16 cellular contexts compared by ENCODE assay signal in the genomic region with DNA sequence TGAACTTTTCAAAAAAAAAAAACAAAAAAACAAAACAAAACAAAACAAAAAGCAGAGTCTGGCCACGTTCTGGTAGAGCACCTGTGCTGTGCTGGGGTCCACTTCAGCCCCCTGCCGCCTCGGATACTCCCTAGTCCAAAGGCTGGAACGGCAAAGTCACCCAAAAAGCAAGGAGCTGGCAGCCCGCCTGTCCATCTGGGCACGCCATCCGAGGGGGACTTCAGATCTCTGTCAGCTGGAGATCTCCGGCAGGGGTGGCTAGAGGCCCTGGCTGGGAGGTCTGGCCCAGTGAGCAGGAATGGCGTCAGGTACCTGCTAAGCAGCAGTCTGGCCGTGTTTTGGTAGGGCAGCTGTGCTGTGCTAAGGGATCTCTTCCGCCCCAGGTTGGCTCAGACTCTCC.
DNase-seq lines count a peak whose midpoint lies in the region; ATAC-seq, FAIRE-seq and TF ChIP-seq lines count a peak whose summit lies in the region.
"Had no signal": no experiment of that assay in that cellular context is flagged by ENCODE, and none has a peak within 500 bp of the region (broad histone marks: within the 10 kb centered on the region; RNA-seq: fewer than 3 reads in every experiment).

No MANE protein-coding gene starts in this region.

- H3K27me3 ChIP-seq in HepG2 (ENCODE audit: control insufficient read depth in 1 of 2, insufficient read depth in 2 of 2, low read length in 2 of 2) = peaks cover 0 to 20% of the 10 kb centered on the region in 2 experiments; a peak in 4 of 5 replicates
- no peaks in the 10 kb centered on the region for H3K27me3 ChIP-seq in right lobe of liver
- peaks cover 23% of the 10 kb centered on the region for H3K27me3 ChIP-seq in IMR-90 (ENCODE audit: control insufficient read depth, insufficient read depth, low read length)
- H3K27me3 ChIP-seq in H1 (replicated peaks in 1 of 4; ENCODE audit: control insufficient read depth in 3 of 4, extremely low read depth in 1 of 4, insufficient read depth in 3 of 4, low read length in 3 of 4) = no peaks in the 10 kb centered on the region
- H3K27me3 ChIP-seq: BLaER1 treated with 17β-estradiol and CSF1 and Interleukin-3, amounts not matched to agents 10 nM and 100 nM had no signal

- no peak overlapping the region for H4K8ac ChIP-seq in IMR-90 (ENCODE audit: low read depth in 2 of 2, low read length in 2 of 2)
- H4K8ac ChIP-seq in H1 (ENCODE audit: extremely low read depth, insufficient read depth, low read length) = no peak overlapping the region

- H3K79me1 ChIP-seq in IMR-90 (ENCODE audit: low read depth in 1 of 2, low read length in 2 of 2) (no peaks in the 10 kb centered on the region), H1 (ENCODE audit: low read depth, low read length) (no peaks in the 10 kb centered on the region)

- no peak overlapping the region for H4K5ac ChIP-seq in IMR-90 (ENCODE audit: low read depth, low read length)
- H4K5ac ChIP-seq in H1 (ENCODE audit: insufficient read length, low read depth, low read length) = no peak overlapping the region

- intact Hi-C loops in HepG2 (cut with micrococcal nuclease; ENCODE audit: unreplicated experiment) = no loop called here
- intact Hi-C loops in right lobe of liver (cut with DNase I) = no loop called here
- intact Hi-C loops in IMR-90 (cut with micrococcal nuclease) = no loop called here

- H3K23ac ChIP-seq in IMR-90 (ENCODE audit: low read depth, low read length) (no peak overlapping the region), H1 (ENCODE audit: insufficient read length) (no peak overlapping the region)

- BruUV-seq in HepG2 (replicated peaks; lab: Mats Ljungman, UMichigan) = no TSS peak
- no TSS peak for BruUV-seq in IMR-90 (replicated peaks; lab: Mats Ljungman, UMichigan)

- 0 out of 2 replicates have a peak, but pooled peaks have one; percentile 7 for TF ChIP-seq CTCF in HepG2 (CRISPR knock-in tag; IDR thresholded peaks at IDR 0.05)
- TF ChIP-seq CTCF in right lobe of liver (IDR thresholded peaks at IDR 0.05) = no peak
- no peak for TF ChIP-seq CTCF in IMR-90 (conservative IDR thresholded peaks at IDR 0.05; ENCODE audit: low read depth, low read length)
- TF ChIP-seq CTCF in H1 (IDR thresholded peaks at IDR 0.05; ENCODE audit: control extremely low read depth in 1 of 3, insufficient read depth in 1 of 3, low read depth in 1 of 3, low read length in 3 of 3) = no peak

- no peak overlapping the region for H2BK15ac ChIP-seq in IMR-90 (ENCODE audit: low read depth, low read length)
- H2BK15ac ChIP-seq in H1 (ENCODE audit: low read length) = no peak overlapping the region

- peak; percentile 44 for ATAC-seq in HepG2
- no peak for ATAC-seq in right lobe of liver
- ATAC-seq in IMR-90 (ENCODE audit: low read depth) = no peak
- no peak for ATAC-seq in HG03280 (IDR thresholded peaks at IDR 0.05; ENCODE audit: unreplicated experiment)
- ATAC-seq: CD8-positive, alpha-beta T cell had no signal

- H3K36me3 ChIP-seq in HepG2 (replicated peaks in 1 of 2; ENCODE audit: control insufficient read depth in 1 of 2, insufficient read depth in 2 of 2, low read length in 2 of 2) (no peaks in the 10 kb centered on the region), right lobe of liver (no peaks in the 10 kb centered on the region), IMR-90 (ENCODE audit: control insufficient read depth, insufficient read depth, low read length) (no peaks in the 10 kb centered on the region), H1 (ENCODE audit: control insufficient read depth in 2 of 4, insufficient read depth in 4 of 4, low read length in 3 of 4) (no peaks in the 10 kb centered on the region)
- H3K36me3 ChIP-seq: BLaER1 treated with 17β-estradiol and CSF1 and Interleukin-3, amounts not matched to agents 10 nM and 100 nM had no signal

- H4K91ac ChIP-seq in IMR-90 (ENCODE audit: insufficient read depth, low read depth, low read length) (no peak overlapping the region), H1 (replicated peaks; ENCODE audit: insufficient read length, low read length) (peak overlapping the region; percentile 3)

- TF ChIP-seq POLR2A in HepG2 (IDR thresholded peaks at IDR 0.05; ENCODE audit: insufficient read depth in 1 of 2, low read depth in 2 of 2, low read length in 2 of 2) (no peak), right lobe of liver (IDR thresholded peaks at IDR 0.05) (no peak), IMR-90 (IDR thresholded peaks at IDR 0.05; ENCODE audit: low read depth, low read length) (no peak), H1 (IDR thresholded peaks at IDR 0.05; ENCODE audit: control extremely low read depth in 1 of 2, low read depth in 2 of 2, low read length in 2 of 2) (no peak)

- no peak for FAIRE-seq in HepG2 (lab: Jason Lieb, UNC)
- FAIRE-seq in H1 (lab: Jason Lieb, UNC) = no peak
- FAIRE-seq in RCC 7860 (lab: Jason Lieb, UNC) = no peak
- FAIRE-seq: GM12891, GM19239, H54, HTR-8/SVneo had no signal

- H3K56ac ChIP-seq in IMR-90 (ENCODE audit: extremely low read depth, insufficient read depth, low read length) = no peak overlapping the region
- no peak overlapping the region for H3K56ac ChIP-seq in H1 (replicated peaks; ENCODE audit: insufficient read length, low read depth, low read length)

- H2BK5ac ChIP-seq in IMR-90 (ENCODE audit: low read depth, low read length, poor library complexity, severe bottlenecking) (no peak overlapping the region), H1 (ENCODE audit: low read depth, low read length) (no peak overlapping the region)

- no peaks in the 10 kb centered on the region for H3K23me2 ChIP-seq in H1 (ENCODE audit: low read depth, low read length)

- DNase-seq in HepG2 (ENCODE audit: low spot score) = no peak
- no peak for DNase-seq in right lobe of liver
- DNase-seq in IMR-90 = no peak
- no peak for DNase-seq in H1 (ENCODE audit: low read depth in 1 of 2, low spot score in 2 of 2)
- no peak for DNase-seq in effector CD4-positive, alpha-beta T cell
- no peak for DNase-seq in RCC 7860 (ENCODE audit: low spot score)
- DNase-seq: Calu3; CD8-positive, alpha-beta T cell; HCEC 1CT; HFFc6 had no signal

- H4K20me1 ChIP-seq in HepG2 (ENCODE audit: insufficient read depth, low read length) = no peaks in the 10 kb centered on the region
- no peaks in the 10 kb centered on the region for H4K20me1 ChIP-seq in IMR-90 (ENCODE audit: insufficient read depth, low read length)
- H4K20me1 ChIP-seq in H1 (replicated peaks in 1 of 2; ENCODE audit: control insufficient read depth in 1 of 2, insufficient read depth in 2 of 2, low read length in 2 of 2) = no peaks in the 10 kb centered on the region
- H4K20me1 ChIP-seq: BLaER1 treated with 17β-estradiol and CSF1 and Interleukin-3, amounts not matched to agents 10 nM and 100 nM had no signal

- H3K4ac ChIP-seq in IMR-90 (ENCODE audit: low read depth, low read length) (no peak overlapping the region), H1 (replicated peaks; ENCODE audit: insufficient read length, low read depth, low read length) (no peak overlapping the region)

- H3K14ac ChIP-seq in IMR-90 (replicated peaks; ENCODE audit: low read depth, low read length) (no peak overlapping the region), H1 (ENCODE audit: insufficient read length) (no peak overlapping the region)

- TF ChIP-seq RAD21 in HepG2 (CRISPR knock-in tag; IDR thresholded peaks at IDR 0.05) (no peak), IMR-90 (IDR thresholded peaks at IDR 0.05; ENCODE audit: low read length) (no peak), H1 (IDR thresholded peaks at IDR 0.05 in 1 of 2, conservative IDR thresholded peaks at IDR 0.05 in 1 of 2; ENCODE audit: low read depth in 2 of 2, low read length in 2 of 2) (no peak)

- H2AFZ ChIP-seq in HepG2 (ENCODE audit: low read length) (no peak overlapping the region), IMR-90 (replicated peaks; ENCODE audit: low read length, poor library complexity) (peak overlapping the region; percentile 63), H1 (ENCODE audit: low read length) (no peak overlapping the region)

- H2AK9ac ChIP-seq in IMR-90 (replicated peaks; ENCODE audit: low read depth, low read length, poor library complexity) = no peak overlapping the region

- CTCF ChIA-PET in HepG2 (lab: Yijun Ruan, JAX; ENCODE audit: low intra/inter-chr PET ratio, low total read pairs) = no interaction called here
- CTCF ChIA-PET in IMR-90 (lab: Yijun Ruan, JAX) = no interaction called here
- CTCF ChIA-PET in H1 (lab: Charles Lee; ENCODE audit: partially characterized antibody) = interaction anchor here (0.7 to 1.9 kb wide), 4 partner anchors 10 to 34 kb away, joined by 3 to 24 read pairs (median 4); no protein-coding TSS in a partner anchor

- H3K4me1 ChIP-seq in HepG2 (ENCODE audit: insufficient read depth, low read length) = no peaks in the 10 kb centered on the region
- H3K4me1 ChIP-seq in right lobe of liver = no peaks in the 10 kb centered on the region
- no peaks in the 10 kb centered on the region for H3K4me1 ChIP-seq in IMR-90 (ENCODE audit: control insufficient read depth, insufficient read depth, low read length)
- no peaks in the 10 kb centered on the region; a peak in 1 of 7 replicates for H3K4me1 ChIP-seq in H1 (replicated peaks in 1 of 4; ENCODE audit: control insufficient read depth in 3 of 4, insufficient read depth in 4 of 4, low read length in 3 of 4)
- H3K4me1 ChIP-seq: BLaER1 treated with 17β-estradiol and CSF1 and Interleukin-3, amounts not matched to agents 10 nM and 100 nM had no signal

- no peak overlapping the region for H3K4me2 ChIP-seq in HepG2 (ENCODE audit: low read depth, low read length)
- H3K4me2 ChIP-seq in IMR-90 (ENCODE audit: low read depth, low read length) = no peak overlapping the region
- no peak overlapping the region for H3K4me2 ChIP-seq in H1 (ENCODE audit: insufficient read depth in 1 of 2, low read depth in 2 of 2, low read length in 2 of 2)
- H3K4me2 ChIP-seq: BLaER1 treated with 17β-estradiol and CSF1 and Interleukin-3, amounts not matched to agents 10 nM and 100 nM had no signal

- H3K79me2 ChIP-seq in HepG2 (ENCODE audit: insufficient read depth, low read length) (no peaks in the 10 kb centered on the region), H1 (ENCODE audit: control insufficient read depth in 1 of 2, insufficient read depth in 2 of 2, low read length in 2 of 2) (no peaks in the 10 kb centered on the region)

- in situ Hi-C loops in HepG2 (cut with HindIII; ENCODE audit: extremely low pct_ligation_motif_present, low pct_unique_long_range_greater_than_20kb) = no loop called here
- in situ Hi-C loops in IMR-90 (cut with MboI; ENCODE audit: low sequenced_read_pairs) = no loop called here

- H2BK120ac ChIP-seq in IMR-90 (ENCODE audit: low read depth, low read length) = no peak overlapping the region
- H2BK120ac ChIP-seq in H1 (replicated peaks; ENCODE audit: low read depth, low read length) = no peak overlapping the region

- H3K9ac ChIP-seq in HepG2 (ENCODE audit: insufficient read depth, low read depth, low read length) (no peak overlapping the region), IMR-90 (ENCODE audit: low read depth, low read length) (no peak overlapping the region), H1 (replicated peaks in 1 of 4; ENCODE audit: extremely low read depth in 1 of 4, low read depth in 3 of 4, low read length in 3 of 4) (no peak overlapping the region)
- H3K9ac ChIP-seq: BLaER1 treated with 17β-estradiol and CSF1 and Interleukin-3, amounts not matched to agents 10 nM and 100 nM had no signal

- H2BK12ac ChIP-seq in H1 (ENCODE audit: low read depth, low read length) = no peak overlapping the region

- no peak overlapping the region for H3K4me3 ChIP-seq in HepG2 (replicated peaks in 1 of 3; ENCODE audit: insufficient read depth in 1 of 3, low read depth in 2 of 3, low read length in 3 of 3)
- H3K4me3 ChIP-seq in right lobe of liver = no peak overlapping the region
- no peak overlapping the region for H3K4me3 ChIP-seq in IMR-90 (ENCODE audit: insufficient read depth, low read depth, low read length)
- H3K4me3 ChIP-seq in H1 (ENCODE audit: extremely low read depth in 1 of 4, insufficient read depth in 2 of 4, low read depth in 3 of 4, low read length in 4 of 4) = no peak overlapping the region
- H3K4me3 ChIP-seq: BLaER1 treated with 17β-estradiol and CSF1 and Interleukin-3, amounts not matched to agents 10 nM and 100 nM had no signal

- no peak overlapping the region for H2AK5ac ChIP-seq in IMR-90 (ENCODE audit: low read depth, low read length)
- no peak overlapping the region for H2AK5ac ChIP-seq in H1 (ENCODE audit: low read depth, low read length)

- no peak overlapping the region for H3K27ac ChIP-seq in HepG2 (ENCODE audit: extremely low read length, insufficient read depth, low read length)
- H3K27ac ChIP-seq in right lobe of liver = no peak overlapping the region
- H3K27ac ChIP-seq in IMR-90 (ENCODE audit: insufficient read depth, low read length) = no peak overlapping the region
- H3K27ac ChIP-seq in H1 (ENCODE audit: low read depth, low read length) = no peak overlapping the region
- H3K27ac ChIP-seq: BLaER1 treated with 17β-estradiol and CSF1 and Interleukin-3, amounts not matched to agents 10 nM and 100 nM had no signal

- dilution Hi-C loops in IMR-90 (cut with HindIII; ENCODE audit: low sequenced_read_pairs, unreplicated experiment) = no loop called here

- H3K18ac ChIP-seq in IMR-90 (ENCODE audit: low read depth, low read length) = no peak overlapping the region
- no peak overlapping the region for H3K18ac ChIP-seq in H1 (ENCODE audit: extremely low read depth, low read length)

- POLR2A ChIA-PET in HepG2 (lab: Yijun Ruan, JAX) (no interaction called here), IMR-90 (lab: Charles Lee; ENCODE audit: unreplicated experiment) (no interaction called here), H1 (lab: Charles Lee; ENCODE audit: partially characterized antibody) (interaction anchor here (1.0 kb wide), 1 partner anchor 11 kb away, joined by 3 read pairs; no protein-coding TSS in a partner anchor)

- no peak overlapping the region for H2BK20ac ChIP-seq in IMR-90 (ENCODE audit: low read depth, low read length)
- H2BK20ac ChIP-seq in H1 (ENCODE audit: low read length) = no peak overlapping the region

- H3K9me3 ChIP-seq in HepG2 (ENCODE audit: low read length) (no peaks in the 10 kb centered on the region), right lobe of liver (no peaks in the 10 kb centered on the region), IMR-90 (ENCODE audit: control insufficient read depth, insufficient read depth, low read length) (no peaks in the 10 kb centered on the region), H1 (ENCODE audit: insufficient read depth in 2 of 2, low read depth in 1 of 2, low read length in 1 of 2) (peaks cover 0 to 13% of the 10 kb centered on the region in 2 experiments; a peak in 2 of 4 replicates)

- no peak for TF ChIP-seq EP300 in HepG2 (IDR thresholded peaks at IDR 0.05; ENCODE audit: low read depth in 2 of 2, low read length in 2 of 2)
- TF ChIP-seq EP300 in HepG2 (CRISPR knock-in tag; IDR thresholded peaks at IDR 0.05; ENCODE audit: borderline replicate concordance) = no peak
- TF ChIP-seq EP300 in H1 (IDR thresholded peaks at IDR 0.05; ENCODE audit: borderline replicate concordance in 1 of 2, low read depth in 2 of 2, low read length in 2 of 2) = no peak

- 3% methylated on average over 4 of the region's 11 CpGs for WGBS in HepG2 (ENCODE audit: low lambda C conversion rate)
- 50% methylated on average over 2 of the region's 11 CpGs for WGBS in right lobe of liver (ENCODE audit: insufficient coverage, low coverage, low lambda C conversion rate, missing lambda C conversion rate)
- WGBS in IMR-90 (ENCODE audit: extremely low coverage in 2 of 2, insufficient read length in 1 of 2), 2 experiments = 50% methylated on average over 7 of the region's 11 CpGs; no CpG with 5 or more reads in 1 of the 2 experiments
- 87% methylated on average over 11 of the region's 11 CpGs; no CpG with 5 or more reads in 1 of the 2 experiments for WGBS in H1 (ENCODE audit: extremely low coverage in 1 of 2, insufficient coverage in 1 of 2, insufficient read length in 1 of 2, insufficient replicate concordance in 2 of 2, low coverage in 1 of 2, low lambda C conversion rate in 2 of 2, missing lambda C conversion rate in 1 of 2), 2 experiments

- H3K9me1 ChIP-seq in IMR-90 (ENCODE audit: insufficient read depth, low read length) = no peaks in the 10 kb centered on the region

Comparison
In these comparisons a context has a peak if more than half of its experiments do, and no peak if none do; other contexts are left out.
1. Of the 41 proteins assayed by ChIP-seq in both HepG2 and H1: peak only in HepG2: CTCF; only in H1: none; in both: none; in neither: 40.